ENCODE assay signal across 2 cellular contexts in the genomic region with DNA sequence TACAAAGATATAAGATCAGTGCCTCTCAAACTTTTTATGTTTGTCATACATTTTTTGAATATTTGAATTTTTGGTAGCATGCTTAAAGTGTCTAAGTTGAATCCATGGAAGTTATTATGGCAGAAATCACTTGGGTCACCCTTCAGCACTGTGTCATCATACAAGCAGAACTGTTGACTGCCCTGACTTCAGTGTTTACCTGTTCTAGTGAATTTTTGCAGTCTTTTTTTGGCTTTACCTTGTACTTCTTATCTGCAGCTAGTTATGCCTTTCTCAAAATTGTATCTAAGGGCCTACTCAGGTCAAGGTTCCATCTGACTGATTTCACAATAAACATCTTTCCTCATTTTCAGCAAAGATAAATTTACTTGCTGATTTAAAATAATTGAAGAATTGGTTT.
DNase-seq lines count a peak whose midpoint lies in the region; ATAC-seq and TF ChIP-seq lines count a peak whose summit lies in the region.
"Not testable (repeated sequence)": the region's sequence is repeated elsewhere in the genome, so short reads cannot be mapped to it uniquely, and the experiment has no call there.

No MANE protein-coding gene starts in this region.

- peak; percentile 49 for ATAC-seq in left lobe of liver
- ATAC-seq in right lobe of liver, result peak; percentile 51 to 71 (median 65)

- not testable (repeated sequence) for H3K9me3 ChIP-seq in right lobe of liver

- H3K4me3 ChIP-seq in right lobe of liver, result not testable (repeated sequence)

- intact Hi-C loops in right lobe of liver (cut with DNase I), result not testable (repeated sequence)

- H3K4me1 ChIP-seq in right lobe of liver, result not testable (repeated sequence)

- H3K27ac ChIP-seq in right lobe of liver, result not testable (repeated sequence)

- DNase-seq in left lobe of liver (ENCODE audit: low spot score); right lobe of liver: not testable (repeated sequence)

- TF ChIP-seq CTCF in right lobe of liver (IDR thresholded peaks at IDR 0.05), result not testable (repeated sequence)

- H3K27me3 ChIP-seq in right lobe of liver, result not testable (repeated sequence)

- H3K36me3 ChIP-seq in right lobe of liver, result not testable (repeated sequence)

- TF ChIP-seq POLR2A in right lobe of liver (IDR thresholded peaks at IDR 0.05), result not testable (repeated sequence)
